Comparison of ENCODE assay signal across 1 cellular context in genomic region chr5:100576217-100576751, GRCh38.
TF ChIP-seq lines count a peak whose summit lies in the region.

No MANE protein-coding gene starts in this region.

TF ChIP-seq in HepG2, 621 proteins besides CTCF, POLR2A, EP300 and RAD21:
- no peak for TF ChIP-seq ZNF331 (CRISPR knock-in tag; IDR thresholded peaks at IDR 0.05)
- TF ChIP-seq KDM4B (CRISPR knock-in tag; IDR thresholded peaks at IDR 0.05), result no peak
- no peak for TF ChIP-seq HDAC6 (IDR thresholded peaks at IDR 0.05; ENCODE audit: low read depth, low read length)
- no peak for TF ChIP-seq RXRA (CRISPR knock-in tag; IDR thresholded peaks at IDR 0.05)
- TF ChIP-seq SOX5 (CRISPR knock-in tag; IDR thresholded peaks at IDR 0.05; ENCODE audit: borderline replicate concordance), result no peak
- TF ChIP-seq CBFB (CRISPR knock-in tag; IDR thresholded peaks at IDR 0.05), result no peak
- no peak for TF ChIP-seq PHF8 (CRISPR knock-in tag; IDR thresholded peaks at IDR 0.05)
- no peak for TF ChIP-seq SIX4 (CRISPR knock-in tag; IDR thresholded peaks at IDR 0.05)
- no peak for TF ChIP-seq PAWR (CRISPR knock-in tag; IDR thresholded peaks at IDR 0.05; ENCODE audit: borderline replicate concordance)
- no peak for TF ChIP-seq ZNF570 (CRISPR knock-in tag; IDR thresholded peaks at IDR 0.05; ENCODE audit: borderline replicate concordance)
- TF ChIP-seq ZNF362 (CRISPR knock-in tag; IDR thresholded peaks at IDR 0.05; ENCODE audit: borderline replicate concordance), result no peak
- TF ChIP-seq MBD4 (IDR thresholded peaks at IDR 0.05; ENCODE audit: borderline replicate concordance, low read length), result no peak
- TF ChIP-seq ZSCAN22 (CRISPR knock-in tag; IDR thresholded peaks at IDR 0.05), result no peak
- no peak for TF ChIP-seq ZMAT3 (CRISPR knock-in tag; conservative IDR thresholded peaks at IDR 0.05)
- TF ChIP-seq MEF2D (CRISPR knock-in tag; IDR thresholded peaks at IDR 0.05), result no peak
- TF ChIP-seq ZNF121 (CRISPR knock-in tag; IDR thresholded peaks at IDR 0.05), result no peak
- no peak for TF ChIP-seq SPEN (CRISPR knock-in tag; IDR thresholded peaks at IDR 0.05; ENCODE audit: low read depth)
- TF ChIP-seq CAMTA2 (CRISPR knock-in tag; IDR thresholded peaks at IDR 0.05; ENCODE audit: borderline replicate concordance), result no peak
- TF ChIP-seq SNRNP70 (IDR thresholded peaks at IDR 0.05; ENCODE audit: low read depth, low read length), result no peak
- TF ChIP-seq SOX6 (IDR thresholded peaks at IDR 0.05), result no peak
- TF ChIP-seq SOX6 (CRISPR knock-in tag; IDR thresholded peaks at IDR 0.05), result no peak
